Comparison of ENCODE assay signal across 18 cellular contexts in genomic region chr5:93141969-93142368, GRCh38.
DNase-seq lines count a peak whose midpoint lies in the region; TF ChIP-seq lines count a peak whose summit lies in the region.
"Had no signal": no experiment of that assay in that cellular context is flagged by ENCODE, and none has a peak within 500 bp of the region (broad histone marks: within the 10 kb centered on the region; RNA-seq: fewer than 3 reads in every experiment).

No MANE protein-coding gene starts in this region.

- H3K27ac ChIP-seq in hepatocyte: no peak overlapping the region
- H3K27ac ChIP-seq in smooth muscle cell (ENCODE audit: low read depth): peak overlapping the region; percentile 6
- H3K27ac ChIP-seq: 22Rv1 had no signal

- H3K27me3 ChIP-seq in hepatocyte (no peaks in the 10 kb centered on the region), smooth muscle cell (ENCODE audit: low read depth) (no peaks in the 10 kb centered on the region)

- H3K4me3 ChIP-seq in hepatocyte (no peak overlapping the region), smooth muscle cell (no peak overlapping the region)
- H3K4me3 ChIP-seq: HAP-1 had no signal

- H4K20me1 ChIP-seq in hepatocyte (ENCODE audit: insufficient read depth, poor library complexity, severe bottlenecking) (no peaks in the 10 kb centered on the region), smooth muscle cell (ENCODE audit: low read depth) (no peaks in the 10 kb centered on the region)

- WGBS in hepatocyte (ENCODE audit: low lambda C conversion rate, missing lambda C conversion rate): 63% methylated on average over 2 of the region's 2 CpGs
- 53% methylated on average over 2 of the region's 2 CpGs for WGBS in smooth muscle cell (ENCODE audit: low lambda C conversion rate)

- TF ChIP-seq CTCF in hepatocyte (IDR thresholded peaks at IDR 0.05; ENCODE audit: poor library complexity) (no peak), smooth muscle cell (IDR thresholded peaks at IDR 0.05; ENCODE audit: borderline replicate concordance, insufficient read depth, poor library complexity, severe bottlenecking) (no peak)

- H3F3A ChIP-seq in smooth muscle cell (ENCODE audit: low read depth): no peaks in the 10 kb centered on the region

- H3K36me3 ChIP-seq in hepatocyte (replicated peaks; ENCODE audit: insufficient read depth, low read depth) (no peaks in the 10 kb centered on the region), smooth muscle cell (ENCODE audit: low read depth) (no peaks in the 10 kb centered on the region)
- H3K36me3 ChIP-seq: HAP-1 had no signal

- no peaks in the 10 kb centered on the region for H3K9me3 ChIP-seq in hepatocyte (ENCODE audit: low read depth)
- no peaks in the 10 kb centered on the region for H3K9me3 ChIP-seq in smooth muscle cell (replicated peaks; ENCODE audit: low read depth)

- DNase-seq in NCI-H524 (lab: John Stamatoyannopoulos, UW) (peak; percentile 16 to 39), NCI-H524 treated with DMSO at 0.1 percent for 48 hours (lab: John Stamatoyannopoulos, UW) (no peak), RPMI7951 (ENCODE audit: low read depth) (peak; percentile 22), hepatocyte (ENCODE audit: low spot score) (no peak), smooth muscle cell (lab: John Stamatoyannopoulos, UW; ENCODE audit: unreplicated experiment) (no peak), NCI-H345 treated with DMSO at 0.1 percent for 48 hours (lab: John Stamatoyannopoulos, UW; ENCODE audit: unreplicated experiment) (no peak), SW 1271 (lab: John Stamatoyannopoulos, UW) (no peak), T-helper 9 cell (no peak)
- DNase-seq: CD4-positive, alpha-beta memory T cell; DMS79; MV-4-11; NCI-H1417; NCI-H187 treated with DMSO at 0.1 percent for 48 hours; NCI-H446; NCI-H748 treated with DMSO at 0.1 percent for 48 hours; SHP77 treated with DMSO at 0.1 percent for 48 hours had no signal

- H3K4me2 ChIP-seq in hepatocyte: peak overlapping the region; percentile 17
- peak overlapping the region; percentile 63 for H3K4me2 ChIP-seq in smooth muscle cell

- H2AFZ ChIP-seq in hepatocyte (no peak overlapping the region), smooth muscle cell (ENCODE audit: low read depth) (peak overlapping the region; percentile 73)

- no peak overlapping the region for H3K9ac ChIP-seq in smooth muscle cell (ENCODE audit: low read depth)

- H3K9me2 ChIP-seq in hepatocyte (replicated peaks; ENCODE audit: insufficient read depth): no peaks in the 10 kb centered on the region

- H3K79me2 ChIP-seq in hepatocyte (no peaks in the 10 kb centered on the region), smooth muscle cell (ENCODE audit: low read depth) (no peaks in the 10 kb centered on the region)

- no peaks in the 10 kb centered on the region for H3K4me1 ChIP-seq in hepatocyte (ENCODE audit: insufficient read depth)
- H3K4me1 ChIP-seq in smooth muscle cell (ENCODE audit: low read depth): no peaks in the 10 kb centered on the region
- H3K4me1 ChIP-seq: HAP-1 had no signal

Comparison
In these comparisons a context has a peak if more than half of its experiments do, and no peak if none do; other contexts are left out.
1. DNase-seq: peak in NCI-H524 (2 of 2) and RPMI7951 (single experiment); none in NCI-H524 treated with DMSO at 0.1 percent for 48 hours (single experiment), hepatocyte (single experiment), smooth muscle cell (single experiment), NCI-H345 treated with DMSO at 0.1 percent for 48 hours (single experiment), SW 1271 (0 of 2) and T-helper 9 cell (single experiment).